19 cellular contexts compared by ENCODE assay signal in the genomic region with DNA sequence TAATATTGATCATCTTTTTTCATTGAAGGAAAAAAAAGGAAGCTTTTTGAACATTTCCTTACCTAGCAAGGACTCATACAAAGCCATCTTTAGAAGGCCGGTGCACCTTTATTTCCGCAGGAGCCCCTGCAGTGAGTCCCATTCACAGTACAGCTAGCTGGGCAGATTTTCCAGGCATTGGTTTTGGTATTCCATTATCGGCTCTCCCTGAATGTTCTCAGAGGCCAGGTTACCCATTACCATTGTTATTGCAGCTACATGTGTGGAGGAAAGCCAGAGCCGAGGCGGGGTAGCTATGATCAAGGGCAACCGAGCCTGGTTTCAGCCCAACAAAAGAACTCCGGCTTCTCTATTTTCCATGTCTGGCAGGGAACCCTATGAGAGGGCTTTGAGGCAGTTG.
A peak's percentile ranks its signal among the peaks of the same experiment; 100 is the strongest.
DNase-seq lines count a peak whose midpoint lies in the region; ATAC-seq, FAIRE-seq and TF ChIP-seq lines count a peak whose summit lies in the region.
"Had no signal": no experiment of that assay in that cellular context is flagged by ENCODE, and none has a peak within 500 bp of the region (broad histone marks: within the 10 kb centered on the region; RNA-seq: fewer than 3 reads in every experiment).

No MANE protein-coding gene starts in this region.

- H3K9ac ChIP-seq in H1 (replicated peaks in 1 of 4; ENCODE audit: extremely low read depth in 1 of 4, low read depth in 3 of 4, low read length in 3 of 4) (no peak overlapping the region), mesenchymal stem cell (ENCODE audit: low read length) (no peak overlapping the region)

- H2AK5ac ChIP-seq in H1 (ENCODE audit: low read depth, low read length), result no peak overlapping the region
- H2AK5ac ChIP-seq in mesenchymal stem cell (ENCODE audit: low read length, severe bottlenecking), result no peak overlapping the region

- DNase-seq in natural killer cell treated with Interleukin-12 subunit alpha and Interleukin-12 subunit beta and Interleukin-15 and Interleukin-18, amount 100 ng/mL, for 72 hours (ENCODE audit: low spot score), result peak; percentile 54
- DNase-seq in natural killer cell (no peak), H1 (ENCODE audit: low read depth in 1 of 2, low spot score in 2 of 2) (peak in 1 of 2 experiments; percentile 32), lower leg skin (ENCODE audit: low spot score in 2 of 2) (peak; percentile 9 to 37), vagina (ENCODE audit: extremely low spot score in 2 of 2) (peak; percentile 37 to 44), KBM-7 (no peak), mesenchymal stem cell (no peak), NCI-H446 (lab: John Stamatoyannopoulos, UW) (no peak)
- DNase-seq: DND-41; GF-D8; Karpas-422; MG63; NCI-H1092; NCI-H446 treated with DMSO at 0.1 percent for 48 hours; NK-92 treated with Interleukin-12 subunit alpha and Interleukin-12 subunit beta, amount 100 ng/mL, for 24 hours; SIG-M5 had no signal

- no peaks in the 10 kb centered on the region for H3K36me3 ChIP-seq in H1 (ENCODE audit: control insufficient read depth in 2 of 4, insufficient read depth in 4 of 4, low read length in 3 of 4)
- peaks cover 0 to 10% of the 10 kb centered on the region in 2 donors for H3K36me3 ChIP-seq in vagina
- H3K36me3 ChIP-seq in mesenchymal stem cell (ENCODE audit: control insufficient read depth in 1 of 2, insufficient read depth in 2 of 2, low read depth in 1 of 2, low read length in 2 of 2), result peaks cover 0 to 62% of the 10 kb centered on the region in 2 experiments

- no peak for ATAC-seq in natural killer cell treated with Interleukin-12 subunit alpha and Interleukin-12 subunit beta and Interleukin-15 and Interleukin-18, amount 100 ng/mL, for 72 hours
- ATAC-seq in natural killer cell, result no peak

- no peak for TF ChIP-seq RAD21 in H1 (IDR thresholded peaks at IDR 0.05 in 1 of 2, conservative IDR thresholded peaks at IDR 0.05 in 1 of 2; ENCODE audit: low read depth in 2 of 2, low read length in 2 of 2)

- H3K23ac ChIP-seq in H1 (ENCODE audit: insufficient read length) (no peak overlapping the region), mesenchymal stem cell (ENCODE audit: low read length in 2 of 2) (no peak overlapping the region)

- no peak overlapping the region for H3K27ac Mint-ChIP-seq in natural killer cell treated with Interleukin-12 subunit alpha and Interleukin-12 subunit beta and Interleukin-15 and Interleukin-18, amount 100 ng/mL, for 72 hours
- no peak overlapping the region for H3K27ac Mint-ChIP-seq in natural killer cell

- no peak for TF ChIP-seq CTCF in natural killer cell (IDR thresholded peaks at IDR 0.05)
- no peak for TF ChIP-seq CTCF in H1 (IDR thresholded peaks at IDR 0.05; ENCODE audit: control extremely low read depth in 1 of 3, insufficient read depth in 1 of 3, low read depth in 1 of 3, low read length in 3 of 3)
- no peak for TF ChIP-seq CTCF in lower leg skin (IDR thresholded peaks at IDR 0.05)
- no peak for TF ChIP-seq CTCF in vagina (IDR thresholded peaks at IDR 0.05)

- peaks cover 0 to 2% of the 10 kb centered on the region in 2 donors for H3K27me3 Mint-ChIP-seq in natural killer cell treated with Interleukin-12 subunit alpha and Interleukin-12 subunit beta and Interleukin-15 and Interleukin-18, amount 100 ng/mL, for 72 hours
- peaks cover 0 to 2% of the 10 kb centered on the region in 2 donors for H3K27me3 Mint-ChIP-seq in natural killer cell (ENCODE audit: low read depth in 2 of 2)

- H3K9me3 ChIP-seq in H1 (ENCODE audit: insufficient read depth in 2 of 2, low read depth in 1 of 2, low read length in 1 of 2), result no peaks in the 10 kb centered on the region
- H3K9me3 ChIP-seq in vagina, result no peaks in the 10 kb centered on the region
- H3K9me3 ChIP-seq in mesenchymal stem cell (ENCODE audit: control insufficient read depth, low read length), result no peaks in the 10 kb centered on the region
- H3K9me3 ChIP-seq: MG63 had no signal

- H2BK20ac ChIP-seq in H1 (ENCODE audit: low read length), result no peak overlapping the region

- H3K18ac ChIP-seq in H1 (ENCODE audit: extremely low read depth, low read length), result no peak overlapping the region; the same call in 1 of the 2 replicates
- H3K18ac ChIP-seq in mesenchymal stem cell (ENCODE audit: low read depth in 1 of 2, low read length in 2 of 2), result no peak overlapping the region

- H4K5ac ChIP-seq in H1 (ENCODE audit: insufficient read length, low read depth, low read length), result no peak overlapping the region

- H3K4me2 ChIP-seq in H1 (ENCODE audit: insufficient read depth in 1 of 2, low read depth in 2 of 2, low read length in 2 of 2) (no peak overlapping the region), mesenchymal stem cell (ENCODE audit: low read length, poor library complexity, severe bottlenecking) (no peak overlapping the region)

- FAIRE-seq in H1 (lab: Jason Lieb, UNC), result no peak
- FAIRE-seq: GM12891, GM18507 had no signal

- H4K20me1 ChIP-seq in H1 (replicated peaks in 1 of 2; ENCODE audit: control insufficient read depth in 1 of 2, insufficient read depth in 2 of 2, low read length in 2 of 2), result no peaks in the 10 kb centered on the region

- H3K23me2 ChIP-seq in H1 (ENCODE audit: low read depth, low read length), result no peaks in the 10 kb centered on the region; the same call in 1 of the 2 replicates

- H4K8ac ChIP-seq in H1 (ENCODE audit: extremely low read depth, insufficient read depth, low read length), result no peak overlapping the region
- H4K8ac ChIP-seq in mesenchymal stem cell (ENCODE audit: low read length), result no peak overlapping the region

- TF ChIP-seq EP300 in H1 (IDR thresholded peaks at IDR 0.05; ENCODE audit: borderline replicate concordance in 1 of 2, low read depth in 2 of 2, low read length in 2 of 2), result no peak

- H3K9me3 Mint-ChIP-seq in natural killer cell treated with Interleukin-12 subunit alpha and Interleukin-12 subunit beta and Interleukin-15 and Interleukin-18, amount 100 ng/mL, for 72 hours, result no peaks in the 10 kb centered on the region
- no peaks in the 10 kb centered on the region for H3K9me3 Mint-ChIP-seq in natural killer cell

- H4K91ac ChIP-seq in H1 (replicated peaks; ENCODE audit: insufficient read length, low read length), result peak overlapping the region; percentile 71
- no peak overlapping the region for H4K91ac ChIP-seq in mesenchymal stem cell (ENCODE audit: low read length)

- H3K27ac ChIP-seq in H1 (ENCODE audit: low read depth, low read length), result no peak overlapping the region
- H3K27ac ChIP-seq in vagina, result no peak overlapping the region
- H3K27ac ChIP-seq in mesenchymal stem cell (ENCODE audit: low read length, poor library complexity, severe bottlenecking), result no peak overlapping the region
- H3K27ac ChIP-seq: C4-2B had no signal

- H3K56ac ChIP-seq in H1 (replicated peaks; ENCODE audit: insufficient read length, low read depth, low read length), result no peak overlapping the region

- H2BK5ac ChIP-seq in H1 (ENCODE audit: low read depth, low read length) (no peak overlapping the region), mesenchymal stem cell (ENCODE audit: low read depth, low read length, poor library complexity, severe bottlenecking) (no peak overlapping the region)

- H3K79me2 ChIP-seq in H1 (ENCODE audit: control insufficient read depth in 1 of 2, insufficient read depth in 2 of 2, low read length in 2 of 2), result no peaks in the 10 kb centered on the region

- H2AFZ ChIP-seq in H1 (ENCODE audit: low read length) (no peak overlapping the region), mesenchymal stem cell (ENCODE audit: low read depth, low read length) (no peak overlapping the region)

- H3K79me1 ChIP-seq in H1 (ENCODE audit: low read depth, low read length), result no peaks in the 10 kb centered on the region
- H3K79me1 ChIP-seq in mesenchymal stem cell (replicated peaks; ENCODE audit: low read length, poor library complexity, severe bottlenecking), result no peaks in the 10 kb centered on the region

- POLR2A ChIA-PET in H1 (lab: Charles Lee; ENCODE audit: partially characterized antibody), result interaction anchor here (0.6 to 0.7 kb wide), 2 partner anchors 26 to 249 kb away, joined by 3 read pairs; no protein-coding TSS in a partner anchor

- CTCF ChIA-PET in H1 (lab: Charles Lee; ENCODE audit: partially characterized antibody), result interaction anchor here (0.6 to 6.4 kb wide), 31 partner anchors 9 to 267 kb away, joined by 3 to 79 read pairs (median 4); no protein-coding TSS in a partner anchor

- no peak overlapping the region for H3K4me3 ChIP-seq in H1 (ENCODE audit: extremely low read depth in 1 of 4, insufficient read depth in 2 of 4, low read depth in 3 of 4, low read length in 4 of 4)
- no peak overlapping the region for H3K4me3 ChIP-seq in lower leg skin (ENCODE audit: low read depth, poor library complexity, severe bottlenecking)
- no peak overlapping the region for H3K4me3 ChIP-seq in vagina
- H3K4me3 ChIP-seq in mesenchymal stem cell (ENCODE audit: insufficient read depth in 1 of 2, low read depth in 1 of 2, low read length in 2 of 2), result no peak overlapping the region
- H3K4me3 ChIP-seq: MG63 had no signal

- H2BK15ac ChIP-seq in H1 (ENCODE audit: low read length) (no peak overlapping the region), mesenchymal stem cell (ENCODE audit: low read depth, poor library complexity, severe bottlenecking) (no peak overlapping the region)

- no peak overlapping the region for H2BK12ac ChIP-seq in H1 (ENCODE audit: low read depth, low read length)
- H2BK12ac ChIP-seq in mesenchymal stem cell (ENCODE audit: low read length in 2 of 2), result no peak overlapping the region

- H3K36me3 Mint-ChIP-seq in natural killer cell treated with Interleukin-12 subunit alpha and Interleukin-12 subunit beta and Interleukin-15 and Interleukin-18, amount 100 ng/mL, for 72 hours, result no peaks in the 10 kb centered on the region
- no peaks in the 10 kb centered on the region for H3K36me3 Mint-ChIP-seq in natural killer cell

- intact Hi-C loops in natural killer cell (cut with micrococcal nuclease) (no loop called here), lower leg skin (cut with DNase I; ENCODE audit: low total_unique reads) (loop anchor here (5.0 kb wide), 1 partner anchor 233 kb away; a partner anchor contains a TSS), vagina (cut with DNase I) (loop anchor here (5.0 kb wide), 1 partner anchor 68 kb away; no protein-coding TSS in a partner anchor)

- H3K14ac ChIP-seq in H1 (ENCODE audit: insufficient read length), result no peak overlapping the region
- no peak overlapping the region for H3K14ac ChIP-seq in mesenchymal stem cell (ENCODE audit: low read length in 2 of 2)

- H3K4me3 Mint-ChIP-seq in natural killer cell treated with Interleukin-12 subunit alpha and Interleukin-12 subunit beta and Interleukin-15 and Interleukin-18, amount 100 ng/mL, for 72 hours, result no peak overlapping the region
- no peak overlapping the region for H3K4me3 Mint-ChIP-seq in natural killer cell

- WGBS in H1 (ENCODE audit: extremely low coverage in 1 of 2, insufficient coverage in 1 of 2, insufficient read length in 1 of 2, insufficient replicate concordance in 2 of 2, low coverage in 1 of 2, low lambda C conversion rate in 2 of 2, missing lambda C conversion rate in 1 of 2), 2 experiments, result 81% methylated on average over 7 of the region's 7 CpGs; no CpG with 5 or more reads in 1 of the 2 experiments
- WGBS in lower leg skin, 2 donors, result 85 to 93% methylated on average over 7 of the region's 7 CpGs
- 91% methylated on average over 7 of the region's 7 CpGs for WGBS in mesenchymal stem cell

- H3K4me1 ChIP-seq in H1 (replicated peaks in 1 of 4; ENCODE audit: control insufficient read depth in 3 of 4, insufficient read depth in 4 of 4, low read length in 3 of 4) (peaks cover 0 to 7% (median 2%) of the 10 kb centered on the region in 4 experiments; a peak in 5 of 7 replicates), vagina (peaks cover 9% of the 10 kb centered on the region), mesenchymal stem cell (ENCODE audit: control insufficient read depth, insufficient read depth, low read depth, low read length) (peaks cover 3% of the 10 kb centered on the region)

- H3K4ac ChIP-seq in H1 (replicated peaks; ENCODE audit: insufficient read length, low read depth, low read length) (no peak overlapping the region), mesenchymal stem cell (ENCODE audit: low read depth in 1 of 2, low read length in 2 of 2) (no peak overlapping the region)

- H3K27me3 ChIP-seq in H1 (replicated peaks in 1 of 4; ENCODE audit: control insufficient read depth in 3 of 4, extremely low read depth in 1 of 4, insufficient read depth in 3 of 4, low read length in 3 of 4) (no peaks in the 10 kb centered on the region), vagina (no peaks in the 10 kb centered on the region), mesenchymal stem cell (ENCODE audit: control insufficient read depth in 1 of 2, insufficient read depth in 1 of 2, low read length in 2 of 2) (peaks cover 0 to 3% of the 10 kb centered on the region in 2 experiments)
- H3K27me3 ChIP-seq: MG63 had no signal

- in situ Hi-C loops in KBM-7 (cut with MboI; ENCODE audit: low pct_unique_long_range_greater_than_20kb, low sequenced_read_pairs), result no loop called here

- H2BK120ac ChIP-seq in H1 (replicated peaks; ENCODE audit: low read depth, low read length) (no peak overlapping the region), mesenchymal stem cell (ENCODE audit: low read depth, low read length) (no peak overlapping the region)

- no peak for TF ChIP-seq POLR2A in H1 (IDR thresholded peaks at IDR 0.05; ENCODE audit: control extremely low read depth in 1 of 2, low read depth in 2 of 2, low read length in 2 of 2)
- no peak for TF ChIP-seq POLR2A in lower leg skin (IDR thresholded peaks at IDR 0.05)
- no peak for TF ChIP-seq POLR2A in vagina (IDR thresholded peaks at IDR 0.05)

- no peaks in the 10 kb centered on the region for H3K4me1 Mint-ChIP-seq in natural killer cell treated with Interleukin-12 subunit alpha and Interleukin-12 subunit beta and Interleukin-15 and Interleukin-18, amount 100 ng/mL, for 72 hours (ENCODE audit: low read depth in 2 of 2)
- no peaks in the 10 kb centered on the region for H3K4me1 Mint-ChIP-seq in natural killer cell

Comparison
In these comparisons a context has a peak if more than half of its experiments do, and no peak if none do; other contexts are left out.
1. DNase-seq: peak in natural killer cell treated with Interleukin-12 subunit alpha and Interleukin-12 subunit beta and Interleukin-15 and Interleukin-18, amount 100 ng/mL, for 72 hours (single experiment), lower leg skin (2 of 2) and vagina (2 of 2); none in natural killer cell (single experiment), KBM-7 (single experiment), mesenchymal stem cell (single experiment) and NCI-H446 (0 of 2).